ENCODE assay signal across 9 cellular contexts in genomic region chr1:42730988-42731387, GRCh38. TPM values are rescaled to one million over a fixed set of nuclear protein-coding genes. Genes with fewer than 3 reads are reported as not detected.
DNase-seq lines count a peak whose midpoint lies in the region; ATAC-seq, FAIRE-seq and TF ChIP-seq lines count a peak whose summit lies in the region.
"Had no signal": no experiment of that assay in that cellular context is flagged by ENCODE, and none has a peak within 500 bp of the region (broad histone marks: within the 10 kb centered on the region; RNA-seq: fewer than 3 reads in every experiment).

No MANE protein-coding gene starts in this region.

- DNase-seq in D721Med (ENCODE audit: insufficient read length, low spot score) (no peak), LoVo (ENCODE audit: low spot score) (peak; percentile 14), mucosa of gallbladder (ENCODE audit: low spot score) (peak; percentile 34), retina (no peak)
- peak; percentile 69 for DNase-seq in activated CD8-positive, alpha-beta memory T cell treated with anti-CD3 and anti-CD28 coated beads for 24 hours
- DNase-seq: uterus had no signal

- no peak for ATAC-seq in HG03442 (IDR thresholded peaks at IDR 0.05; ENCODE audit: unreplicated experiment)
- ATAC-seq in GM21737 (IDR thresholded peaks at IDR 0.05; ENCODE audit: unreplicated experiment): no peak
- no peak for ATAC-seq in GM18517 (IDR thresholded peaks at IDR 0.05; ENCODE audit: unreplicated experiment)

- peak; percentile 33 for TF ChIP-seq CTCF in D721Med (IDR thresholded peaks at IDR 0.05; ENCODE audit: insufficient read depth, missing control alignments)

- FAIRE-seq in D721Med (lab: Jason Lieb, UNC): no peak

RNA-seq across cellular contexts. Expression of gene CLDN19, which starts 9.0 kb away (rescaled TPM):
- 0.06 TPM for total RNA-seq in mucosa of gallbladder

RNA-seq across cellular contexts. Expression of gene P3H1, which starts 35.8 kb away (rescaled TPM):
- 41.9 TPM for total RNA-seq in mucosa of gallbladder

RNA-seq across cellular contexts. Expression of gene C1orf50, which starts 36.1 kb away (rescaled TPM):
- 6.7 TPM for total RNA-seq in mucosa of gallbladder

RNA-seq across cellular contexts. Expression of gene YBX1, which starts 48.8 kb away (rescaled TPM):
- total RNA-seq in mucosa of gallbladder: 408 TPM

RNA-seq across cellular contexts. Expression of gene TMEM269, which starts 53.8 kb away (rescaled TPM):
- 0.06 TPM for total RNA-seq in mucosa of gallbladder

Comparison
In these comparisons a context has a peak if more than half of its experiments do, and no peak if none do; other contexts are left out.
1. DNase-seq: peak in LoVo (single experiment), activated CD8-positive, alpha-beta memory T cell treated with anti-CD3 and anti-CD28 coated beads for 24 hours (single experiment) and mucosa of gallbladder (single experiment); none in D721Med (single experiment) and retina (single experiment).